ENCODE assay signal across 1 cellular context in genomic region chr16:57648125-57648524, GRCh38.
TF ChIP-seq lines count a peak whose summit lies in the region.

No MANE protein-coding gene starts in this region.

TF ChIP-seq in H1, 55 proteins besides CTCF, POLR2A, EP300 and RAD21:
- TF ChIP-seq, protein P1, sequence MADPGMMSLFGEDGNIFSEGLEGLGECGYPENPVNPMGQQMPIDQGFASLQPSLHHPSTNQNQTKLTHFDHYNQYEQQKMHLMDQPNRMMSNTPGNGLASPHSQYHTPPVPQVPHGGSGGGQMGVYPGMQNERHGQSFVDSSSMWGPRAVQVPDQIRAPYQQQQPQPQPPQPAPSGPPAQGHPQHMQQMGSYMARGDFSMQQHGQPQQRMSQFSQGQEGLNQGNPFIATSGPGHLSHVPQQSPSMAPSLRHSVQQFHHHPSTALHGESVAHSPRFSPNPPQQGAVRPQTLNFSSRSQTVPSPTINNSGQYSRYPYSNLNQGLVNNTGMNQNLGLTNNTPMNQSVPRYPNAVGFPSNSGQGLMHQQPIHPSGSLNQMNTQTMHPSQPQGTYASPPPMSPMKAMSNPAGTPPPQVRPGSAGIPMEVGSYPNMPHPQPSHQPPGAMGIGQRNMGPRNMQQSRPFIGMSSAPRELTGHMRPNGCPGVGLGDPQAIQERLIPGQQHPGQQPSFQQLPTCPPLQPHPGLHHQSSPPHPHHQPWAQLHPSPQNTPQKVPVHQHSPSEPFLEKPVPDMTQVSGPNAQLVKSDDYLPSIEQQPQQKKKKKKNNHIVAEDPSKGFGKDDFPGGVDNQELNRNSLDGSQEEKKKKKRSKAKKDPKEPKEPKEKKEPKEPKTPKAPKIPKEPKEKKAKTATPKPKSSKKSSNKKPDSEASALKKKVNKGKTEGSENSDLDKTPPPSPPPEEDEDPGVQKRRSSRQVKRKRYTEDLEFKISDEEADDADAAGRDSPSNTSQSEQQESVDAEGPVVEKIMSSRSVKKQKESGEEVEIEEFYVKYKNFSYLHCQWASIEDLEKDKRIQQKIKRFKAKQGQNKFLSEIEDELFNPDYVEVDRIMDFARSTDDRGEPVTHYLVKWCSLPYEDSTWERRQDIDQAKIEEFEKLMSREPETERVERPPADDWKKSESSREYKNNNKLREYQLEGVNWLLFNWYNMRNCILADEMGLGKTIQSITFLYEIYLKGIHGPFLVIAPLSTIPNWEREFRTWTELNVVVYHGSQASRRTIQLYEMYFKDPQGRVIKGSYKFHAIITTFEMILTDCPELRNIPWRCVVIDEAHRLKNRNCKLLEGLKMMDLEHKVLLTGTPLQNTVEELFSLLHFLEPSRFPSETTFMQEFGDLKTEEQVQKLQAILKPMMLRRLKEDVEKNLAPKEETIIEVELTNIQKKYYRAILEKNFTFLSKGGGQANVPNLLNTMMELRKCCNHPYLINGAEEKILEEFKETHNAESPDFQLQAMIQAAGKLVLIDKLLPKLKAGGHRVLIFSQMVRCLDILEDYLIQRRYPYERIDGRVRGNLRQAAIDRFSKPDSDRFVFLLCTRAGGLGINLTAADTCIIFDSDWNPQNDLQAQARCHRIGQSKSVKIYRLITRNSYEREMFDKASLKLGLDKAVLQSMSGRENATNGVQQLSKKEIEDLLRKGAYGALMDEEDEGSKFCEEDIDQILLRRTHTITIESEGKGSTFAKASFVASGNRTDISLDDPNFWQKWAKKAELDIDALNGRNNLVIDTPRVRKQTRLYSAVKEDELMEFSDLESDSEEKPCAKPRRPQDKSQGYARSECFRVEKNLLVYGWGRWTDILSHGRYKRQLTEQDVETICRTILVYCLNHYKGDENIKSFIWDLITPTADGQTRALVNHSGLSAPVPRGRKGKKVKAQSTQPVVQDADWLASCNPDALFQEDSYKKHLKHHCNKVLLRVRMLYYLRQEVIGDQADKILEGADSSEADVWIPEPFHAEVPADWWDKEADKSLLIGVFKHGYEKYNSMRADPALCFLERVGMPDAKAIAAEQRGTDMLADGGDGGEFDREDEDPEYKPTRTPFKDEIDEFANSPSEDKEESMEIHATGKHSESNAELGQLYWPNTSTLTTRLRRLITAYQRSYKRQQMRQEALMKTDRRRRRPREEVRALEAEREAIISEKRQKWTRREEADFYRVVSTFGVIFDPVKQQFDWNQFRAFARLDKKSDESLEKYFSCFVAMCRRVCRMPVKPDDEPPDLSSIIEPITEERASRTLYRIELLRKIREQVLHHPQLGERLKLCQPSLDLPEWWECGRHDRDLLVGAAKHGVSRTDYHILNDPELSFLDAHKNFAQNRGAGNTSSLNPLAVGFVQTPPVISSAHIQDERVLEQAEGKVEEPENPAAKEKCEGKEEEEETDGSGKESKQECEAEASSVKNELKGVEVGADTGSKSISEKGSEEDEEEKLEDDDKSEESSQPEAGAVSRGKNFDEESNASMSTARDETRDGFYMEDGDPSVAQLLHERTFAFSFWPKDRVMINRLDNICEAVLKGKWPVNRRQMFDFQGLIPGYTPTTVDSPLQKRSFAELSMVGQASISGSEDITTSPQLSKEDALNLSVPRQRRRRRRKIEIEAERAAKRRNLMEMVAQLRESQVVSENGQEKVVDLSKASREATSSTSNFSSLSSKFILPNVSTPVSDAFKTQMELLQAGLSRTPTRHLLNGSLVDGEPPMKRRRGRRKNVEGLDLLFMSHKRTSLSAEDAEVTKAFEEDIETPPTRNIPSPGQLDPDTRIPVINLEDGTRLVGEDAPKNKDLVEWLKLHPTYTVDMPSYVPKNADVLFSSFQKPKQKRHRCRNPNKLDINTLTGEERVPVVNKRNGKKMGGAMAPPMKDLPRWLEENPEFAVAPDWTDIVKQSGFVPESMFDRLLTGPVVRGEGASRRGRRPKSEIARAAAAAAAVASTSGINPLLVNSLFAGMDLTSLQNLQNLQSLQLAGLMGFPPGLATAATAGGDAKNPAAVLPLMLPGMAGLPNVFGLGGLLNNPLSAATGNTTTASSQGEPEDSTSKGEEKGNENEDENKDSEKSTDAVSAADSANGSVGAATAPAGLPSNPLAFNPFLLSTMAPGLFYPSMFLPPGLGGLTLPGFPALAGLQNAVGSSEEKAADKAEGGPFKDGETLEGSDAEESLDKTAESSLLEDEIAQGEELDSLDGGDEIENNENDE (IDR thresholded peaks at IDR 0.05; ENCODE audit: insufficient replicate concordance, low read length), result no peak
- TF ChIP-seq, protein P2, sequence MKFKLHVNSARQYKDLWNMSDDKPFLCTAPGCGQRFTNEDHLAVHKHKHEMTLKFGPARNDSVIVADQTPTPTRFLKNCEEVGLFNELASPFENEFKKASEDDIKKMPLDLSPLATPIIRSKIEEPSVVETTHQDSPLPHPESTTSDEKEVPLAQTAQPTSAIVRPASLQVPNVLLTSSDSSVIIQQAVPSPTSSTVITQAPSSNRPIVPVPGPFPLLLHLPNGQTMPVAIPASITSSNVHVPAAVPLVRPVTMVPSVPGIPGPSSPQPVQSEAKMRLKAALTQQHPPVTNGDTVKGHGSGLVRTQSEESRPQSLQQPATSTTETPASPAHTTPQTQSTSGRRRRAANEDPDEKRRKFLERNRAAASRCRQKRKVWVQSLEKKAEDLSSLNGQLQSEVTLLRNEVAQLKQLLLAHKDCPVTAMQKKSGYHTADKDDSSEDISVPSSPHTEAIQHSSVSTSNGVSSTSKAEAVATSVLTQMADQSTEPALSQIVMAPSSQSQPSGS (IDR thresholded peaks at IDR 0.05; ENCODE audit: low read length), result no peak
- TF ChIP-seq SAP30 (IDR thresholded peaks at IDR 0.05; ENCODE audit: insufficient read depth, insufficient replicate concordance, low read length) (no peak), CHD2 (IDR thresholded peaks at IDR 0.05; ENCODE audit: low read length) (no peak), POU5F1 (IDR thresholded peaks at IDR 0.05; ENCODE audit: low read depth, low read length) (no peak), RXRA (IDR thresholded peaks at IDR 0.05; ENCODE audit: insufficient read depth, low read depth, low read length) (no peak), JUND (IDR thresholded peaks at IDR 0.05; ENCODE audit: low read length) (no peak), PHF8 (conservative IDR thresholded peaks at IDR 0.05; ENCODE audit: low read depth, low read length) (no peak), SP1 (IDR thresholded peaks at IDR 0.05; ENCODE audit: low read depth, low read length) (no peak), GABPA (IDR thresholded peaks at IDR 0.05; ENCODE audit: borderline replicate concordance, insufficient read depth, low read length) (no peak), ZNF274 (IDR thresholded peaks at IDR 0.05; ENCODE audit: borderline replicate concordance, extremely low read depth, low read length) (no peak), JUN (IDR thresholded peaks at IDR 0.05; ENCODE audit: low read depth, low read length) (no peak), POLR2AphosphoS5 (IDR thresholded peaks at IDR 0.05; ENCODE audit: low read depth, low read length) (no peak), FOSL1 (IDR thresholded peaks at IDR 0.05; ENCODE audit: insufficient read depth, low read depth, low read length) (no peak), CEBPB (IDR thresholded peaks at IDR 0.05; ENCODE audit: low read depth, low read length) (no peak), CBX5 (IDR thresholded peaks at IDR 0.05; ENCODE audit: low read depth, low read length) (no peak), MAFK (IDR thresholded peaks at IDR 0.05; ENCODE audit: low read depth, low read length) (no peak), BRCA1 (IDR thresholded peaks at IDR 0.05; ENCODE audit: low read depth, low read length) (no peak)
- TF ChIP-seq, protein P3, sequence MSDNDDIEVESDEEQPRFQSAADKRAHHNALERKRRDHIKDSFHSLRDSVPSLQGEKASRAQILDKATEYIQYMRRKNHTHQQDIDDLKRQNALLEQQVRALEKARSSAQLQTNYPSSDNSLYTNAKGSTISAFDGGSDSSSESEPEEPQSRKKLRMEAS (IDR thresholded peaks at IDR 0.05), result no peak
